Comparison of ENCODE assay signal across 1 cellular context in the genomic region with DNA sequence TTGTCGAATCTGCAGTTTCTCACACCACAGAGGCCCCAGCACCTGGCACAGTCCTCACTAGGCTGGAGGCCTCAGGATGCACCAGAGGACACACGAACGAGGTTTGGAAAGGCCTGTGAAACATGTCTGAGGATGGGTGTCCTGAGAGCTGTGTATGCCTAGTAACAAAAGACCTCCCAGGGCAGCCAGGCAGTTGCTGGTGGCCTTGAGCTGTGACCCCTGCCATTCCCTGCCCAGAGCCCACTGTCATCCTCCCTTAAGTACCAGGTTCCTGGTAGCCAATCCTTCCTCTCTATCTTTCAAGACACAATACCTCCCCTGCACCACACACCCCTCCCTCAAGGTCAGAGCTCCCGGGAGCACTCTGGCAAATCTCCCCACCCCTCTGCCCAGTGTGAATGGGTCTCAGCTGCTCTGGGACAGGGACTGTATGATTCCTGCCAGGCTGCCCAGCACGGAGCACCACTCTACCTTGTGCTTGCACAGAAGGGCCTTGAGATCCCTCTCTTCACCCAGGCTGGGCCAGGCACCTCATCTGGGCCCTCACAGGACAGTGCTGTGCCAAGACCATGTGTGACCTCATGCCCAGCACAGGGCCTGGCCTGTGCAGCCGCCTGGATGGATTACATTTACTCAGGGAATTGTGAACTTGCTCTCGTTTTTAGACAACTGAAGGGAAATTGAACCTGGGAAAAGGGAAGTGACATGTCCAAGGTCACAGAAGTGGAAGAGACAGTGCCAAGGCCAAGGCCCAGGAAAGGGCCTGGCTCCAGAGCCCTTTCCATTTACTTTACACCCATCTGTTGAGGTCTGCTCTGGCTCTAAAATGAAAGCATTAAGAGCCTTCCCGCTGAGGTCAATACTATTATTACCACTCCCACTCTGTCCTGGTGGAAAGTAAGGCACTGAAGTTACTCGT.
TF ChIP-seq lines count a peak whose summit lies in the region.

No MANE protein-coding gene starts in this region.

TF ChIP-seq in HepG2, 621 proteins besides CTCF, POLR2A, EP300 and RAD21 (continues in another document):
- TF ChIP-seq ZMYM3 (CRISPR knock-in tag; IDR thresholded peaks at IDR 0.05) (no peak), ZNF574 (CRISPR knock-in tag; IDR thresholded peaks at IDR 0.05) (peak; percentile 62), AGO1 (IDR thresholded peaks at IDR 0.05; ENCODE audit: low read depth, low read length, poor library complexity, severe bottlenecking) (no peak), ZNF609 (CRISPR knock-in tag; IDR thresholded peaks at IDR 0.05; ENCODE audit: borderline replicate concordance) (0 out of 2 replicates have a peak, but pooled peaks have one; percentile 14), SOX6 (IDR thresholded peaks at IDR 0.05) (no peak), SOX6 (CRISPR knock-in tag; IDR thresholded peaks at IDR 0.05) (0 out of 2 replicates have a peak, but pooled peaks have one; percentile 29), HNRNPL (IDR thresholded peaks at IDR 0.05; ENCODE audit: low read depth, low read length) (0 out of 2 replicates have a peak, but pooled peaks have one; percentile 26), ZNF691 (CRISPR knock-in tag; IDR thresholded peaks at IDR 0.05; ENCODE audit: borderline replicate concordance, low read depth) (no peak), EHMT2 (IDR thresholded peaks at IDR 0.05; ENCODE audit: borderline replicate concordance, low read depth, low read length) (no peak), PAF1 (CRISPR knock-in tag; IDR thresholded peaks at IDR 0.05) (no peak), ZNF83 (CRISPR knock-in tag; IDR thresholded peaks at IDR 0.05; ENCODE audit: borderline replicate concordance) (no peak), ZBTB1 (CRISPR knock-in tag; IDR thresholded peaks at IDR 0.05; ENCODE audit: borderline replicate concordance) (no peak), ASH2L (IDR thresholded peaks at IDR 0.05; ENCODE audit: insufficient read length, low read depth, low read length) (no peak), TFDP1 (CRISPR knock-in tag; IDR thresholded peaks at IDR 0.05; ENCODE audit: borderline replicate concordance) (no peak), MAFK (conservative IDR thresholded peaks at IDR 0.05 in 1 of 2, IDR thresholded peaks at IDR 0.05 in 1 of 2; ENCODE audit: low read length in 2 of 2) (no peak), ZNF17 (CRISPR knock-in tag; IDR thresholded peaks at IDR 0.05) (no peak), CC2D1A (CRISPR knock-in tag; IDR thresholded peaks at IDR 0.05) (no peak), PHF21A (CRISPR knock-in tag; IDR thresholded peaks at IDR 0.05) (peak; percentile 39; the same call in 1 of the 2 replicates), SOX5 (CRISPR knock-in tag; IDR thresholded peaks at IDR 0.05; ENCODE audit: borderline replicate concordance) (no peak), ZNF891 (CRISPR knock-in tag; IDR thresholded peaks at IDR 0.05) (peak; percentile 38; the same call in 1 of the 2 replicates), ZNF547 (CRISPR knock-in tag; IDR thresholded peaks at IDR 0.05) (no peak), NFIB (CRISPR knock-in tag; IDR thresholded peaks at IDR 0.05; ENCODE audit: borderline replicate concordance) (no peak), LCORL (IDR thresholded peaks at IDR 0.05) (no peak), LCORL (CRISPR knock-in tag; IDR thresholded peaks at IDR 0.05) (peak; percentile 15; the same call in 1 of the 2 replicates), ZNF446 (CRISPR knock-in tag; IDR thresholded peaks at IDR 0.05) (no peak), MNT (IDR thresholded peaks at IDR 0.05) (no peak), ZNF552 (CRISPR knock-in tag; IDR thresholded peaks at IDR 0.05; ENCODE audit: borderline replicate concordance) (no peak), GATAD2A (CRISPR knock-in tag; IDR thresholded peaks at IDR 0.05) (peak; percentile 57), BHLHE40 (IDR thresholded peaks at IDR 0.05; ENCODE audit: low read length) (no peak)
- TF ChIP-seq, protein P1, sequence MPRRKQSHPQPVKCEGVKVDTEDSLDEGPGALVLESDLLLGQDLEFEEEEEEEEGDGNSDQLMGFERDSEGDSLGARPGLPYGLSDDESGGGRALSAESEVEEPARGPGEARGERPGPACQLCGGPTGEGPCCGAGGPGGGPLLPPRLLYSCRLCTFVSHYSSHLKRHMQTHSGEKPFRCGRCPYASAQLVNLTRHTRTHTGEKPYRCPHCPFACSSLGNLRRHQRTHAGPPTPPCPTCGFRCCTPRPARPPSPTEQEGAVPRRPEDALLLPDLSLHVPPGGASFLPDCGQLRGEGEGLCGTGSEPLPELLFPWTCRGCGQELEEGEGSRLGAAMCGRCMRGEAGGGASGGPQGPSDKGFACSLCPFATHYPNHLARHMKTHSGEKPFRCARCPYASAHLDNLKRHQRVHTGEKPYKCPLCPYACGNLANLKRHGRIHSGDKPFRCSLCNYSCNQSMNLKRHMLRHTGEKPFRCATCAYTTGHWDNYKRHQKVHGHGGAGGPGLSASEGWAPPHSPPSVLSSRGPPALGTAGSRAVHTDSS (CRISPR knock-in tag; conservative IDR thresholded peaks at IDR 0.05): no peak
- TF ChIP-seq, protein P2, sequence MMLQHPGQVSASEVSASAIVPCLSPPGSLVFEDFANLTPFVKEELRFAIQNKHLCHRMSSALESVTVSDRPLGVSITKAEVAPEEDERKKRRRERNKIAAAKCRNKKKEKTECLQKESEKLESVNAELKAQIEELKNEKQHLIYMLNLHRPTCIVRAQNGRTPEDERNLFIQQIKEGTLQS (CRISPR knock-in tag; IDR thresholded peaks at IDR 0.05): no peak
- TF ChIP-seq, protein P3, sequence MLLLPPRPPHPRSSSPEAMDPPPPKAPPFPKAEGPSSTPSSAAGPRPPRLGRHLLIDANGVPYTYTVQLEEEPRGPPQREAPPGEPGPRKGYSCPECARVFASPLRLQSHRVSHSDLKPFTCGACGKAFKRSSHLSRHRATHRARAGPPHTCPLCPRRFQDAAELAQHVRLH (CRISPR knock-in tag; IDR thresholded peaks at IDR 0.05; ENCODE audit: borderline replicate concordance, low read depth): 0 out of 2 replicates have a peak, but pooled peaks have one; percentile 41
- TF ChIP-seq, protein P4, sequence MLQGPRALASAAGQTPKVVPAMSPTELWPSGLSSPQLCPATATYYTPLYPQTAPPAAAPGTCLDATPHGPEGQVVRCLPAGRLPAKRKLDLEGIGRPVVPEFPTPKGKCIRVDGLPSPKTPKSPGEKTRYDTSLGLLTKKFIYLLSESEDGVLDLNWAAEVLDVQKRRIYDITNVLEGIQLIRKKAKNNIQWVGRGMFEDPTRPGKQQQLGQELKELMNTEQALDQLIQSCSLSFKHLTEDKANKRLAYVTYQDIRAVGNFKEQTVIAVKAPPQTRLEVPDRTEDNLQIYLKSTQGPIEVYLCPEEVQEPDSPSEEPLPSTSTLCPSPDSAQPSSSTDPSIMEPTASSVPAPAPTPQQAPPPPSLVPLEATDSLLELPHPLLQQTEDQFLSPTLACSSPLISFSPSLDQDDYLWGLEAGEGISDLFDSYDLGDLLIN (CRISPR knock-in tag; IDR thresholded peaks at IDR 0.05; ENCODE audit: borderline replicate concordance): no peak
- TF ChIP-seq, protein P5, sequence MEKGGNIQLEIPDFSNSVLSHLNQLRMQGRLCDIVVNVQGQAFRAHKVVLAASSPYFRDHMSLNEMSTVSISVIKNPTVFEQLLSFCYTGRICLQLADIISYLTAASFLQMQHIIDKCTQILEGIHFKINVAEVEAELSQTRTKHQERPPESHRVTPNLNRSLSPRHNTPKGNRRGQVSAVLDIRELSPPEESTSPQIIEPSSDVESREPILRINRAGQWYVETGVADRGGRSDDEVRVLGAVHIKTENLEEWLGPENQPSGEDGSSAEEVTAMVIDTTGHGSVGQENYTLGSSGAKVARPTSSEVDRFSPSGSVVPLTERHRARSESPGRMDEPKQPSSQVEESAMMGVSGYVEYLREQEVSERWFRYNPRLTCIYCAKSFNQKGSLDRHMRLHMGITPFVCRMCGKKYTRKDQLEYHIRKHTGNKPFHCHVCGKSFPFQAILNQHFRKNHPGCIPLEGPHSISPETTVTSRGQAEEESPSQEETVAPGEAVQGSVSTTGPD (CRISPR knock-in tag; IDR thresholded peaks at IDR 0.05): no peak
- TF ChIP-seq, protein P6, sequence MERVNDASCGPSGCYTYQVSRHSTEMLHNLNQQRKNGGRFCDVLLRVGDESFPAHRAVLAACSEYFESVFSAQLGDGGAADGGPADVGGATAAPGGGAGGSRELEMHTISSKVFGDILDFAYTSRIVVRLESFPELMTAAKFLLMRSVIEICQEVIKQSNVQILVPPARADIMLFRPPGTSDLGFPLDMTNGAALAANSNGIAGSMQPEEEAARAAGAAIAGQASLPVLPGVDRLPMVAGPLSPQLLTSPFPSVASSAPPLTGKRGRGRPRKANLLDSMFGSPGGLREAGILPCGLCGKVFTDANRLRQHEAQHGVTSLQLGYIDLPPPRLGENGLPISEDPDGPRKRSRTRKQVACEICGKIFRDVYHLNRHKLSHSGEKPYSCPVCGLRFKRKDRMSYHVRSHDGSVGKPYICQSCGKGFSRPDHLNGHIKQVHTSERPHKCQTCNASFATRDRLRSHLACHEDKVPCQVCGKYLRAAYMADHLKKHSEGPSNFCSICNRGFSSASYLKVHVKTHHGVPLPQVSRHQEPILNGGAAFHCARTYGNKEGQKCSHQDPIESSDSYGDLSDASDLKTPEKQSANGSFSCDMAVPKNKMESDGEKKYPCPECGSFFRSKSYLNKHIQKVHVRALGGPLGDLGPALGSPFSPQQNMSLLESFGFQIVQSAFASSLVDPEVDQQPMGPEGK (CRISPR knock-in tag; IDR thresholded peaks at IDR 0.05): peak; percentile 30; the same call in 1 of the 2 replicates
